Comparison of ENCODE assay signal across 14 cellular contexts in the genomic region with DNA sequence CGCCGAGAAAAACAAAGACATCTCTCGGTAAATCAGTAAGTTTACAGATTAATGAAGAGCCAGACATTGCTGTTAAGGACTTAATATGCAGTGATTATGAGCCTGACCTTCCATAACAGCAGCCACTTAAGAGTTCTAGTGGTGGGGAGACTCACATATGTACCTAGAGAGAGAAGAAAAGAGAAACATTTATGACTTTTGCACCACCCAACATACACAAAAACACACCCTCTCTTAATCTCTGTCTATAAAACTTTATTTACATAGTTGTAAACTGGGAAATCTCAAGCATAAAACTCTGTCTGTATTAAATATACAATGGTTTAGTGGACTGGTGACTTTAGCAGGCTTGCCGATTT.
"Had no signal": no experiment of that assay in that cellular context is flagged by ENCODE, and none has a peak within 500 bp of the region (broad histone marks: within the 10 kb centered on the region; RNA-seq: fewer than 3 reads in every experiment).

No MANE protein-coding gene starts in this region.

- H3K4me1 Mint-ChIP-seq: activated naive CD8-positive, alpha-beta T cell treated with anti-CD3 and anti-CD28 coated beads, Interleukin-2, amount 50 U/mL, for 24 hours; activated T-helper 17 cell treated with anti-CD3 and anti-CD28 coated beads, Interleukin-2, amount 50 U/mL, for 72 hours; memory B cell; stimulated activated naive CD8-positive, alpha-beta T cell treated with anti-CD3 and anti-CD28 coated beads, Interleukin-15, amount 100 ng/mL, for 72 hours had no signal

- H3K27me3 Mint-ChIP-seq: activated naive CD8-positive, alpha-beta T cell treated with anti-CD3 and anti-CD28 coated beads, Interleukin-2, amount 50 U/mL, for 24 hours; activated T-helper 17 cell treated with anti-CD3 and anti-CD28 coated beads, Interleukin-2, amount 50 U/mL, for 72 hours; stimulated activated naive CD8-positive, alpha-beta T cell treated with anti-CD3 and anti-CD28 coated beads, Interleukin-15, amount 100 ng/mL, for 72 hours had no signal

- H3K36me3 ChIP-seq: esophagus squamous epithelium had no signal

- H3K27me3 ChIP-seq: esophagus squamous epithelium had no signal

- H3K9me3 Mint-ChIP-seq: memory B cell; stimulated activated naive CD8-positive, alpha-beta T cell treated with anti-CD3 and anti-CD28 coated beads, Interleukin-15, amount 100 ng/mL, for 72 hours had no signal

- H3K4me3 Mint-ChIP-seq: activated naive CD8-positive, alpha-beta T cell treated with anti-CD3 and anti-CD28 coated beads, Interleukin-2, amount 50 U/mL, for 24 hours; activated T-helper 17 cell treated with anti-CD3 and anti-CD28 coated beads, Interleukin-2, amount 50 U/mL, for 72 hours; memory B cell; stimulated activated naive CD8-positive, alpha-beta T cell treated with anti-CD3 and anti-CD28 coated beads, Interleukin-15, amount 100 ng/mL, for 72 hours had no signal

- H3K4me3 ChIP-seq: esophagus squamous epithelium had no signal

- ATAC-seq: activated naive CD8-positive, alpha-beta T cell treated with anti-CD3 and anti-CD28 coated beads, Interleukin-2, amount 50 U/mL, for 24 hours; activated T-helper 17 cell treated with anti-CD3 and anti-CD28 coated beads, Interleukin-2, amount 50 U/mL, for 72 hours; left ventricle myocardium superior; sciatic nerve; stimulated activated naive CD8-positive, alpha-beta T cell treated with anti-CD3 and anti-CD28 coated beads, Interleukin-15, amount 100 ng/mL, for 72 hours had no signal

- H3K9me3 ChIP-seq: esophagus squamous epithelium had no signal

- H3K36me3 Mint-ChIP-seq: memory B cell had no signal

- DNase-seq: activated CD4-positive, CD25-positive, alpha-beta regulatory T cell treated with anti-CD3 and anti-CD28 coated beads, Interleukin-2, amount 50 U/mL, for 72 hours; activated naive CD4-positive, alpha-beta T cell treated with Interleukin-2 at 50 U/mL for 16 hours; activated naive CD8-positive, alpha-beta T cell treated with anti-CD3 and anti-CD28 coated beads, Interleukin-2, amount 50 U/mL, for 24 hours; activated T-cell treated with anti-CD3 and anti-CD28 coated beads for 4 hours; aorta; esophagus squamous epithelium; hypothalamus; kidney; left ventricle myocardium superior; stimulated activated CD4-positive, alpha-beta T cell treated with anti-CD3 and anti-CD28 coated beads, Interleukin-1b, Interleukin-23, amount 100 ng/mL, for 48 hours; stimulated activated naive CD8-positive, alpha-beta T cell treated with anti-CD3 and anti-CD28 coated beads, Interleukin-15, amount 100 ng/mL, for 72 hours had no signal

- H3K27ac Mint-ChIP-seq: activated naive CD8-positive, alpha-beta T cell treated with anti-CD3 and anti-CD28 coated beads, Interleukin-2, amount 50 U/mL, for 24 hours; activated T-helper 17 cell treated with anti-CD3 and anti-CD28 coated beads, Interleukin-2, amount 50 U/mL, for 72 hours; memory B cell; stimulated activated naive CD8-positive, alpha-beta T cell treated with anti-CD3 and anti-CD28 coated beads, Interleukin-15, amount 100 ng/mL, for 72 hours had no signal

- H3K27ac ChIP-seq: esophagus squamous epithelium had no signal
